ENCODE assay signal across 1 cellular context in the genomic region with DNA sequence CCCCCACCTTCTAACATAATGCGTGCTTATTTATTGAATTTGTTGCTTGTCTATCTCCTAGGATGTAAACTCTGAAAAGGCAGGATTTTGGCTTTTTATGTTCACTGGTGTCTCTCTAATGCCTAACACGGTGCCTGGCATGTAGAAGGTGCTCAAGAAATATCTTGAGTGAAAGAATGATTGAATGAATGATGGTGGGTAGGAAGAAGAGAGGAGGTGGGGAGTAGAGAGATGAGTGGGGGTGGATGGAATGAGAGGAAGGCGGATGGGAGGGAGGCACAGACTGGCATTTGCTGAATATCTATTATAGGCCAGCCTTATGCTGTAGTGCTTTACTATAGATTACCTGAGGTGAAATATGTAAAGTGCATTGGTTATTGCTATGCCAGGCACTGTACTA.
TF ChIP-seq lines count a peak whose summit lies in the region.

No MANE protein-coding gene starts in this region.

TF ChIP-seq in H1, 55 proteins besides CTCF, POLR2A, EP300 and RAD21:
- TF ChIP-seq CEBPB (IDR thresholded peaks at IDR 0.05; ENCODE audit: low read depth, low read length) (no peak), USF2 (IDR thresholded peaks at IDR 0.05; ENCODE audit: low read length) (no peak), BACH1 (IDR thresholded peaks at IDR 0.05; ENCODE audit: low read length) (no peak), EGR1 (IDR thresholded peaks at IDR 0.05; ENCODE audit: borderline replicate concordance, low read depth, low read length) (no peak), ZNF274 (IDR thresholded peaks at IDR 0.05; ENCODE audit: borderline replicate concordance, extremely low read depth, low read length) (no peak), TEAD4 (IDR thresholded peaks at IDR 0.05; ENCODE audit: low read depth, low read length) (no peak), KDM4A (IDR thresholded peaks at IDR 0.05; ENCODE audit: low read depth, low read length, severe bottlenecking) (no peak), POU5F1 (IDR thresholded peaks at IDR 0.05; ENCODE audit: low read depth, low read length) (no peak), RNF2 (IDR thresholded peaks at IDR 0.05; ENCODE audit: borderline replicate concordance, low read depth, low read length, missing control alignments, poor library complexity, severe bottlenecking) (no peak), NRF1 (IDR thresholded peaks at IDR 0.05; ENCODE audit: low read depth, low read length) (no peak), TBP (IDR thresholded peaks at IDR 0.05; ENCODE audit: low read depth, low read length) (no peak), TAF1 (IDR thresholded peaks at IDR 0.05; ENCODE audit: low read depth, low read length) (no peak), HDAC6 (IDR thresholded peaks at IDR 0.05; ENCODE audit: low read depth, low read length) (no peak), CBX8 (IDR thresholded peaks at IDR 0.05; ENCODE audit: borderline replicate concordance, low read depth, low read length) (no peak), PHF8 (conservative IDR thresholded peaks at IDR 0.05; ENCODE audit: low read depth, low read length) (no peak), CHD2 (IDR thresholded peaks at IDR 0.05; ENCODE audit: low read length) (no peak), YY1 (IDR thresholded peaks at IDR 0.05; ENCODE audit: low read depth, low read length) (no peak), RBBP5 (IDR thresholded peaks at IDR 0.05; ENCODE audit: borderline replicate concordance, low read depth, low read length) (no peak)
